ENCODE assay signal across 31 cellular contexts in the genomic region with DNA sequence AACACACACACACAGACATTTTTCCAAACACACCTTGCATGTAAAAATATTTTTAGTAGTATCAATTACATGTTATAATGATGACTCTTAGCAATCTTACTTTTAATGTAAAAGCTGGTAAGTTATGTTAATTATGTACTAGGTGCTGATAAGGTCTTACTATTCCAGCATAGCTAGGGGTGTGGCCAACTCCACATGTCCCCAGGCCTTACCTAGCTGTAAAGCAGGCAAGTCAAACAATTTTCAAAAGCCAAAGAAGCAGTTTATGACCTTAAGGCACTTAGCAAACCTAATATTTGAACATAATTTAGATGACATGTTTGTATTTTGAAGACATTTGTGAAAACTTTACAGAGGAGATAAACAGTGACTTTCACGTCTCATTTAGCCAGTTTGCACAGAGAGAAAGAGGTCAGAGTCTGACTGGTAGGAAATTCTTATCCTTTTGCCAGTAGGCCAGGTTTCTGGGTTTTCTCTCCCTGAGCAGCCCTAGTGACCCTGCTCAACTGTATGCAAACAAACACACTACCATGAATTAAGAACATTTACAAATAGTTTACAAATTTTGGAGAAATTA. TPM values are rescaled to one million over a fixed set of nuclear protein-coding genes. Genes with fewer than 3 reads are reported as not detected.
"Had no signal": no experiment of that assay in that cellular context is flagged by ENCODE, and none has a peak within 500 bp of the region (broad histone marks: within the 10 kb centered on the region; RNA-seq: fewer than 3 reads in every experiment).

No MANE protein-coding gene starts in this region.

- H3K4me3 ChIP-seq: ascending aorta, breast epithelium, cardiac muscle cell, colonic mucosa had no signal

- H3K36me3 ChIP-seq: ascending aorta, breast epithelium, cardiac muscle cell, colonic mucosa had no signal

- H3K27ac ChIP-seq: ascending aorta, breast epithelium, cardiac muscle cell, colonic mucosa had no signal

- H3K9me3 ChIP-seq: ascending aorta, colonic mucosa had no signal

- ATAC-seq: activated CD4-positive, alpha-beta T cell treated with anti-CD3 and anti-CD28 coated beads for 36 hours; activated CD8-positive, alpha-beta memory T cell treated with anti-CD3 and anti-CD28 coated beads, Interleukin-2, amount 10 ng/mL, durations not matched to agents 7 days and 5 days; activated CD8-positive, alpha-beta T cell treated with anti-CD3 and anti-CD28 coated beads, Interleukin-2, amount 10 ng/mL, durations not matched to agents 7 days and 5 days; activated naive CD4-positive, alpha-beta T cell treated with anti-CD3 and anti-CD28 coated beads, Interleukin-2, amount 50 U/mL, for 72 hours; activated T-cell treated with anti-CD3 and anti-CD28 coated beads, Interleukin-2, amount 50 U/mL, for 72 hours; esophagus mucosa had no signal

- DNase-seq: activated CD4-positive, alpha-beta memory T cell treated with anti-CD3 and anti-CD28 coated beads for 36 hours; activated CD4-positive, alpha-beta T cell treated with anti-CD3 and anti-CD28 coated beads for 36 hours; activated CD4-positive, alpha-beta T cell treated with anti-CD3 and anti-CD28 coated beads, Interleukin-2, amount 10 ng/mL, durations not matched to agents 24 days and 14 days; activated CD4-positive, CD25-positive, alpha-beta regulatory T cell; activated CD4-positive, CD25-positive, alpha-beta regulatory T cell treated with anti-CD3 and anti-CD28 coated beads, Interleukin-2, amount 50 U/mL, for 72 hours; activated CD8-positive, alpha-beta memory T cell treated with anti-CD3 and anti-CD28 coated beads, Interleukin-2, amount 10 ng/mL, durations not matched to agents 7 days and 5 days; activated CD8-positive, alpha-beta memory T cell treated with anti-CD3 and anti-CD28 coated beads, Interleukin-2, amount 50 U/mL, for 48 hours; activated CD8-positive, alpha-beta T cell treated with anti-CD3 and anti-CD28 coated beads, Interleukin-2, amount 10 ng/mL, durations not matched to agents 7 days and 5 days; activated gamma-delta T cell; activated naive CD4-positive, alpha-beta T cell; activated naive CD4-positive, alpha-beta T cell treated with anti-CD3 and anti-CD28 coated beads, Interleukin-2, amount 10 ng/mL, durations not matched to agents 7 days and 5 days; activated naive CD8-positive, alpha-beta T cell treated with anti-CD3 and anti-CD28 coated beads, Interleukin-2, amount 10 ng/mL, durations not matched to agents 7 days and 5 days; activated T-cell treated with anti-CD3 and anti-CD28 coated beads for 4 hours; activated T-cell treated with anti-CD3 and anti-CD28 coated beads, Interleukin-2, amount 50 U/mL, for 24 hours; activated T-cell treated with anti-CD3 and anti-CD28 coated beads, Interleukin-2, amount 50 U/mL, for 72 hours; central memory CD4-positive, alpha-beta T cell; cerebellar nuclear complex; colonic mucosa; effector memory CD4-positive, alpha-beta T cell; endodermal cell; foreskin fibroblast; head of caudate nucleus; T-helper 2 cell had no signal

- FAIRE-seq: frontal cortex had no signal

- H3K27me3 ChIP-seq: ascending aorta, breast epithelium, cardiac muscle cell, colonic mucosa had no signal

- H3K4me1 ChIP-seq: ascending aorta, breast epithelium, colonic mucosa had no signal

RNA-seq across cellular contexts. Expression of a gene that starts 26.5 kb away (rescaled TPM):
- total RNA-seq: activated CD4-positive, alpha-beta memory T cell treated with anti-CD3 and anti-CD28 coated beads for 36 hours; activated CD4-positive, alpha-beta T cell treated with anti-CD3 and anti-CD28 coated beads for 36 hours; activated CD4-positive, alpha-beta T cell treated with anti-CD3 and anti-CD28 coated beads, Interleukin-2, amount 10 ng/mL, durations not matched to agents 24 days and 14 days; activated CD8-positive, alpha-beta memory T cell treated with anti-CD3 and anti-CD28 coated beads for 36 hours; activated CD8-positive, alpha-beta memory T cell treated with anti-CD3 and anti-CD28 coated beads, Interleukin-2, amount 10 ng/mL, durations not matched to agents 7 days and 5 days; activated CD8-positive, alpha-beta T cell treated with anti-CD3 and anti-CD28 coated beads, Interleukin-2, amount 10 ng/mL, durations not matched to agents 7 days and 5 days; activated naive CD8-positive, alpha-beta T cell treated with anti-CD3 and anti-CD28 coated beads, Interleukin-2, amount 10 ng/mL, durations not matched to agents 7 days and 5 days; activated T-cell treated with anti-CD3 and anti-CD28 coated beads, Interleukin-2, amount 50 U/mL, for 72 hours; T-helper 1 cell treated with Interleukin-12 subunit alpha and Interleukin-12 subunit beta and Interleukin-4 antibody, amounts not matched to agents 30 ng/mL and 1 ng/mL, for 36 hours had no signal
